Comparison of ENCODE assay signal across 19 cellular contexts in the genomic region with DNA sequence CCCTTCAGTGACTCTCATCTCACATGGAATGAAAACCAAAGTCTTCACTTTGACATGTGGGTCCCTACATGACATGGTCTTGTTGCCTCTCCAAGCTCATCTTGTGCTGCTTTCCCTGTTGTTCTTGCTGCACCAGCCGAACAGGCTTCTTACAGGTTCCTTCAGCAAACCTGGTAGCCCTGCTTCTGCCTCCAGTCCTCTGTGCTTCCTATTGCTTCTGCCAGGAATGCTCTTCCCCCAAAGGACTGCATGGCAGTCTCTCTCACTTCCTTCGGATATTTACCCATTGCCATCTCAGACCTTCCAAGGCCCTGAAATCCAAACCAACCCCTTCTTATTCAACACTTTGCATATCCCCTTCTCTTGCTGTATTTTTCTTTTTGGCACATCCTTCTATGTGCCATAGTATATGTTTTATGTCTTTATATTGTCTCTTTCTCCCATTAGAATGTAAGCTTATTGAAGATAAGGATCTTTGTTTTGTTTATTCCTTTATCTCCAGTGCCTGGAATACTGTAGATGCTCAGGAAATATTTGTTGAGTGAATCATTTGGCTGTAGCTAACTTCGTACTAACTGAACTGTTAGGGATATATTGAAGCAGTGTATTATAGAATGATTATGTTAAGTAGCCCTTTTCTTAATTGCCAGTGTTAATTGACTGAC. TPM values are rescaled to one million over a fixed set of nuclear protein-coding genes. Genes with fewer than 3 reads are reported as not detected.
DNase-seq lines count a peak whose midpoint lies in the region; ATAC-seq and TF ChIP-seq lines count a peak whose summit lies in the region.
"Had no signal": no experiment of that assay in that cellular context is flagged by ENCODE, and none has a peak within 500 bp of the region (broad histone marks: within the 10 kb centered on the region; RNA-seq: fewer than 3 reads in every experiment).

No MANE protein-coding gene starts in this region.

- peaks cover 11% of the 10 kb centered on the region in 2 experiments; a peak in 3 of 4 replicates for H3K4me1 ChIP-seq in HCT116 (ENCODE audit: control insufficient read depth in 1 of 2, insufficient read depth in 2 of 2, low read length in 2 of 2)
- peaks cover 8% of the 10 kb centered on the region for H3K4me1 ChIP-seq in foreskin keratinocyte
- H3K4me1 ChIP-seq: heart left ventricle, left ventricle myocardium inferior had no signal

- no peak for TF ChIP-seq POLR2A in HCT116 (IDR thresholded peaks at IDR 0.05; ENCODE audit: borderline replicate concordance, extremely low read depth, insufficient read depth, insufficient read length)

- no peak for TF ChIP-seq RAD21 in HCT116 (IDR thresholded peaks at IDR 0.05; ENCODE audit: low read depth)

- H3K27me3 ChIP-seq in HCT116 (ENCODE audit: insufficient read depth, low read length), result no peaks in the 10 kb centered on the region
- no peaks in the 10 kb centered on the region for H3K27me3 ChIP-seq in foreskin keratinocyte
- H3K27me3 ChIP-seq: heart left ventricle had no signal

- POLR2A ChIA-PET in HCT116 (lab: Charles Lee), result no interaction called here

- peak overlapping the region; percentile 45; the same call in 1 of the 2 replicates for H3K27ac ChIP-seq in 22Rv1
- peak overlapping the region; percentile 37 for H3K27ac ChIP-seq in HCT116 (ENCODE audit: low read depth, low read length)
- H3K27ac ChIP-seq in foreskin keratinocyte, result no peak overlapping the region
- H3K27ac ChIP-seq: heart left ventricle, left ventricle myocardium inferior, thoracic aorta had no signal

- peaks cover 0 to 19% of the 10 kb centered on the region in 2 experiments; a peak in 1 of 4 replicates for H3K36me3 ChIP-seq in HCT116 (ENCODE audit: control insufficient read depth in 1 of 2, insufficient read depth in 2 of 2, low read length in 2 of 2)

- peak overlapping the region; percentile 8; the same call in 1 of the 2 replicates for H3K4me2 ChIP-seq in HCT116 (ENCODE audit: low read length)

- H3K79me2 ChIP-seq in HCT116 (ENCODE audit: insufficient read depth, low read length), result no peaks in the 10 kb centered on the region

- no peaks in the 10 kb centered on the region for H4K20me1 ChIP-seq in HCT116 (ENCODE audit: insufficient read depth)

- no peak overlapping the region for H2AFZ ChIP-seq in HCT116 (ENCODE audit: low read depth, low read length, poor library complexity, severe bottlenecking)

- H3K9ac ChIP-seq in HCT116 (ENCODE audit: low read length), result no peak overlapping the region

- no peak for TF ChIP-seq CTCF in 22Rv1 (IDR thresholded peaks at IDR 0.05)
- TF ChIP-seq CTCF in HCT116 (IDR thresholded peaks at IDR 0.05 in 2 of 3, conservative IDR thresholded peaks at IDR 0.05 in 1 of 3; ENCODE audit: borderline replicate concordance in 1 of 3, insufficient read depth in 1 of 3, low read depth in 2 of 3, low read length in 2 of 3), result no peak
- TF ChIP-seq CTCF in foreskin keratinocyte (conservative IDR thresholded peaks at IDR 0.05), result no peak

- CTCF ChIA-PET in HCT116 (lab: Charles Lee), result no interaction called here

- intact Hi-C loops in HCT116 (cut with micrococcal nuclease), result no loop called here

- DNase-seq in HCT116 (ENCODE audit: low read depth, low spot score), result no peak
- peak; percentile 10 to 80 for DNase-seq in SW 1271 (lab: John Stamatoyannopoulos, UW)
- DNase-seq in foreskin keratinocyte, result peak; percentile 20 to 49
- no peak for DNase-seq in DMS 273 treated with DMSO at 0.1 percent for 48 hours (lab: John Stamatoyannopoulos, UW)
- no peak for DNase-seq in effector CD8-positive, alpha-beta T cell (lab: John Stamatoyannopoulos, UW)
- DNase-seq in activated gamma-delta T cell treated with Interleukin-2 at 50 U/mL for 16 hours, result no peak
- DNase-seq: ACHN; activated CD4-positive, CD25-positive, alpha-beta regulatory T cell treated with anti-CD3 and anti-CD28 coated beads, Interleukin-2, amount 50 U/mL, for 72 hours; activated T-cell treated with anti-CD3 and anti-CD28 coated beads, Interleukin-2, amount 50 U/mL, for 1 hour; DMS53; heart left ventricle; left ventricle myocardium inferior; NCI-H2081 treated with DMSO at 0.1 percent for 48 hours; NK-92 treated with Interleukin-12 subunit alpha and Interleukin-12 subunit beta, amount 100 ng/mL, for 24 hours; stimulated activated CD4-positive, alpha-beta T cell treated with anti-CD3 and anti-CD28 coated beads, Interleukin-12 subunit alpha, Interleukin-12 subunit beta, amount 100 ng/mL, for 4 hours had no signal

- no peak overlapping the region for H3K4me3 ChIP-seq in HCT116 (replicated peaks in 1 of 2; ENCODE audit: low read depth in 1 of 2, low read length in 2 of 2)
- H3K4me3 ChIP-seq: GM12878, heart left ventricle, left ventricle myocardium inferior, thoracic aorta had no signal

- RAD21 ChIA-PET in HCT116 (lab: Charles Lee; ENCODE audit: low non-redundant PET in 1 of 2, low total read pairs in 2 of 2, uncharacterized antibody in 2 of 2, unreplicated experiment in 2 of 2), result no interaction called here

- no peaks in the 10 kb centered on the region for H3K9me3 ChIP-seq in HCT116 (ENCODE audit: control insufficient read depth in 1 of 2, insufficient read depth in 1 of 2, low read depth in 1 of 2, low read length in 2 of 2)
- H3K9me3 ChIP-seq: heart left ventricle, left ventricle myocardium inferior, thoracic aorta had no signal

- BruUV-seq in HCT116 (replicated peaks; lab: Mats Ljungman, UMichigan), result no TSS peak

- peak; percentile 75 for ATAC-seq in HCT116
- peak; percentile 24 for ATAC-seq in foreskin keratinocyte
- no peak for ATAC-seq in HG02885 (IDR thresholded peaks at IDR 0.05; ENCODE audit: poor library complexity, unreplicated experiment)
- ATAC-seq: GM12878, heart left ventricle had no signal

- H3K9me2 ChIP-seq in HCT116 (ENCODE audit: insufficient read depth), result no peaks in the 10 kb centered on the region

TF ChIP-seq in HCT116, 20 proteins besides CTCF, POLR2A, EP300 and RAD21:
- TF ChIP-seq SRF (IDR thresholded peaks at IDR 0.05; ENCODE audit: low read depth), result no peak
- no peak for TF ChIP-seq TCF7L2 (IDR thresholded peaks at IDR 0.05; ENCODE audit: borderline replicate concordance, extremely low read depth, insufficient read depth, insufficient read length)
- no peak for TF ChIP-seq JUND (IDR thresholded peaks at IDR 0.05)
- no peak for TF ChIP-seq FOSL1 (IDR thresholded peaks at IDR 0.05; ENCODE audit: low read depth)
- TF ChIP-seq EZH2phosphoT487 (IDR thresholded peaks at IDR 0.05; ENCODE audit: borderline replicate concordance), result no peak
- no peak for TF ChIP-seq MAX (IDR thresholded peaks at IDR 0.05)
- TF ChIP-seq EGR1 (IDR thresholded peaks at IDR 0.05; ENCODE audit: low read depth), result no peak
- TF ChIP-seq REST (IDR thresholded peaks at IDR 0.05; ENCODE audit: low read depth), result no peak
- no peak for TF ChIP-seq ZNF274 (IDR thresholded peaks at IDR 0.05; ENCODE audit: low read depth, low read length)
- no peak for TF ChIP-seq CEBPB (IDR thresholded peaks at IDR 0.05; ENCODE audit: low read depth)
- TF ChIP-seq, protein P1, sequence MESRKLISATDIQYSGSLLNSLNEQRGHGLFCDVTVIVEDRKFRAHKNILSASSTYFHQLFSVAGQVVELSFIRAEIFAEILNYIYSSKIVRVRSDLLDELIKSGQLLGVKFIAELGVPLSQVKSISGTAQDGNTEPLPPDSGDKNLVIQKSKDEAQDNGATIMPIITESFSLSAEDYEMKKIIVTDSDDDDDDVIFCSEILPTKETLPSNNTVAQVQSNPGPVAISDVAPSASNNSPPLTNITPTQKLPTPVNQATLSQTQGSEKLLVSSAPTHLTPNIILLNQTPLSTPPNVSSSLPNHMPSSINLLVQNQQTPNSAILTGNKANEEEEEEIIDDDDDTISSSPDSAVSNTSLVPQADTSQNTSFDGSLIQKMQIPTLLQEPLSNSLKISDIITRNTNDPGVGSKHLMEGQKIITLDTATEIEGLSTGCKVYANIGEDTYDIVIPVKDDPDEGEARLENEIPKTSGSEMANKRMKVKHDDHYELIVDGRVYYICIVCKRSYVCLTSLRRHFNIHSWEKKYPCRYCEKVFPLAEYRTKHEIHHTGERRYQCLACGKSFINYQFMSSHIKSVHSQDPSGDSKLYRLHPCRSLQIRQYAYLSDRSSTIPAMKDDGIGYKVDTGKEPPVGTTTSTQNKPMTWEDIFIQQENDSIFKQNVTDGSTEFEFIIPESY (IDR thresholded peaks at IDR 0.05; ENCODE audit: extremely low read depth, insufficient replicate concordance, low read length), result no peak
- no peak for TF ChIP-seq ZFX (IDR thresholded peaks at IDR 0.05)
- TF ChIP-seq SP1 (IDR thresholded peaks at IDR 0.05; ENCODE audit: low read depth), result no peak
- no peak for TF ChIP-seq CBX3 (IDR thresholded peaks at IDR 0.05; ENCODE audit: low read depth)

RNA-seq across cellular contexts. Expression of gene SLC12A3, which starts 57.9 kb away (rescaled TPM):
- total RNA-seq in HCT116 (2021; ENCODE audit: unreplicated experiment) (not detected), foreskin keratinocyte (not detected in 2 replicates)
- polyA plus RNA-seq in HCT116 (2012), result 0.03 TPM in 1 of 2 replicates, not detected in the other
- 0.03 TPM in 1 of 2 replicates, not detected in the other for polyA plus RNA-seq in foreskin keratinocyte
- total RNA-seq: left ventricle myocardium inferior, thoracic aorta had no signal
- polyA plus RNA-seq: heart left ventricle had no signal

Comparison
In these comparisons a context has a peak if more than half of its experiments do, and no peak if none do; other contexts are left out.
1. DNase-seq: peak in SW 1271 (2 of 2) and foreskin keratinocyte (2 of 2); none in HCT116 (single experiment), DMS 273 treated with DMSO at 0.1 percent for 48 hours (single experiment), effector CD8-positive, alpha-beta T cell (single experiment) and activated gamma-delta T cell treated with Interleukin-2 at 50 U/mL for 16 hours (single experiment).